ENCODE assay signal across 16 cellular contexts in genomic region chr13:97241761-97242160, GRCh38. TPM values are rescaled to one million over a fixed set of nuclear protein-coding genes. Genes with fewer than 3 reads are reported as not detected.
DNase-seq lines count a peak whose midpoint lies in the region; ATAC-seq and TF ChIP-seq lines count a peak whose summit lies in the region.
"Had no signal": no experiment of that assay in that cellular context is flagged by ENCODE, and none has a peak within 500 bp of the region (broad histone marks: within the 10 kb centered on the region; RNA-seq: fewer than 3 reads in every experiment).

No MANE protein-coding gene starts in this region.

- DNase-seq in right atrium auricular region (ENCODE audit: low spot score) (no peak), pulmonary artery endothelial cell (ENCODE audit: low read depth, low spot score) (peak; percentile 93), vagina (ENCODE audit: extremely low spot score in 2 of 2) (no peak), NCI-H510A (lab: John Stamatoyannopoulos, UW) (no peak), GDM1 (lab: John Stamatoyannopoulos, UW) (no peak)
- DNase-seq: activated CD4-positive, alpha-beta T cell treated with anti-CD3 and anti-CD28 coated beads, Interleukin-2, amount 10 ng/mL, durations not matched to agents 24 days and 14 days; C1 segment of cervical spinal cord; DMS53; foreskin melanocyte; NCI-H1417 treated with DMSO at 0.1 percent for 48 hours; NCI-H226; occipital lobe; stimulated activated naive CD4-positive, alpha-beta T cell; T-helper 9 cell had no signal

- intact Hi-C loops in vagina (cut with DNase I): no loop called here

- H3K27ac ChIP-seq in cingulate gyrus (ENCODE audit: low read depth, low read length) (peak overlapping the region; percentile 92), right atrium auricular region (peak overlapping the region; percentile 65), vagina (peak overlapping the region; percentile 72)

- no peak for TF ChIP-seq CTCF in right atrium auricular region (IDR thresholded peaks at IDR 0.05)
- no peak for TF ChIP-seq CTCF in vagina (IDR thresholded peaks at IDR 0.05)

- H3K27me3 ChIP-seq in right atrium auricular region (no peaks in the 10 kb centered on the region), vagina (no peaks in the 10 kb centered on the region)

- TF ChIP-seq POLR2A in vagina (IDR thresholded peaks at IDR 0.05): no peak

- H3K9me3 ChIP-seq in right atrium auricular region (no peaks in the 10 kb centered on the region), vagina (no peaks in the 10 kb centered on the region)

- H3K4me3 ChIP-seq in right atrium auricular region: no peak overlapping the region
- H3K4me3 ChIP-seq in vagina: no peak overlapping the region

- H3K36me3 ChIP-seq in right atrium auricular region (no peaks in the 10 kb centered on the region), vagina (no peaks in the 10 kb centered on the region)

- no peak for ATAC-seq in HG02852 (IDR thresholded peaks at IDR 0.05; ENCODE audit: unreplicated experiment)

- peaks cover 0 to 99% of the 10 kb centered on the region in 2 donors for H3K4me1 ChIP-seq in right atrium auricular region
- peaks cover 77% of the 10 kb centered on the region for H3K4me1 ChIP-seq in vagina

RNA-seq across cellular contexts. Expression of gene MBNL2, which starts 19.6 kb away (rescaled TPM):
- 10 to 100 TPM; 62.0 to 81.6 TPM for total RNA-seq in right atrium auricular region
- total RNA-seq in pulmonary artery endothelial cell: 50.4 and 76.9 TPM in 2 replicates
- total RNA-seq in vagina: 63.1 TPM
